In genomic region chr5:113294341-113295110, GRCh38 we compare ENCODE assay signal across 8 cellular contexts.
A peak's percentile ranks its signal among the peaks of the same experiment; 100 is the strongest.
DNase-seq lines count a peak whose midpoint lies in the region; ATAC-seq and TF ChIP-seq lines count a peak whose summit lies in the region.

No MANE protein-coding gene starts in this region.

- no peaks in the 10 kb centered on the region for H3K36me3 Mint-ChIP-seq in chondrocyte (ENCODE audit: low read depth)

- peaks cover 3% of the 10 kb centered on the region for H3K9me3 Mint-ChIP-seq in chondrocyte (ENCODE audit: low read depth)

- DNase-seq in GM13976 (ENCODE audit: low spot score) (peak; percentile 81), NCI-H146 (lab: John Stamatoyannopoulos, UW) (peak; percentile 51), chondrocyte (ENCODE audit: low spot score) (peak; percentile 95), kidney glomerular epithelial cell (lab: John Stamatoyannopoulos, UW) (peak; percentile 89), SHP77 treated with DMSO at 0.1 percent for 48 hours (lab: John Stamatoyannopoulos, UW) (no peak)
- DNase-seq in activated CD4-positive, alpha-beta T cell treated with anti-CD3 and anti-CD28 coated beads for 1 hour, result peak; percentile 55
- peak; percentile 85 for DNase-seq in stimulated activated CD4-positive, alpha-beta T cell treated with anti-CD3 and anti-CD28 coated beads, Interleukin-15, amount 100 ng/mL, for 24 hours

- peak overlapping the region; percentile 96 for H3K27ac Mint-ChIP-seq in chondrocyte (ENCODE audit: unreplicated experiment)

- no peaks in the 10 kb centered on the region for H3K27me3 Mint-ChIP-seq in chondrocyte (ENCODE audit: low read depth)

- no peak for TF ChIP-seq CTCF in GM13976 (IDR thresholded peaks at IDR 0.05; ENCODE audit: borderline replicate concordance, control extremely low read depth, extremely low read depth, insufficient read depth, missing control alignments)
- TF ChIP-seq CTCF in chondrocyte (IDR thresholded peaks at IDR 0.05), result peak; percentile 52

- H3K4me3 Mint-ChIP-seq in chondrocyte (ENCODE audit: unreplicated experiment), result peak overlapping the region; percentile 91

- H3K4me1 Mint-ChIP-seq in chondrocyte (ENCODE audit: low read depth), result peaks cover 32% of the 10 kb centered on the region

- in situ Hi-C loops in GM13976 (cut with MboI; ENCODE audit: low sequenced_read_pairs, unreplicated experiment), result no loop called here

- peak; percentile 95 for ATAC-seq in HG02623 (IDR thresholded peaks at IDR 0.05; ENCODE audit: unreplicated experiment)
